1 cellular context compared by ENCODE assay signal in the genomic region with DNA sequence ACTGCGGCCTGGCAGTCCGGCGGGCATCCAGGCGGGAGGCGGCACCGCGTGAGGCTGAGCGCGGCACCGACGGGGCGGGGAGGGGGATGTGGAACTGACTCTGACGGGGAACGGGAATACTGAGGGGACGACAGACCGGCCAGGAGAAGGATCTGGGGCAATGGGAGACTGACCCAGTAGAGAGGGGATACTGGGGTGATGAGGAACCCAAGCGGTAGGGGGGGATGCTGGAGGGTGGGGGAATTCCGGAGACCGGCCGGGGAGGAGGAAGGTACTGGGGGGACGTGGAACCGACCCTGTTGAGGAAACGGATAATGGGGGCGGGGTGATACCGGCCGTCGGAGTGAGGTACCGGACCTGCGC.
TF ChIP-seq lines count a peak whose summit lies in the region.

No MANE protein-coding gene starts in this region.

TF ChIP-seq in K562, 482 proteins besides CTCF, POLR2A, EP300 and RAD21 (continued from another document):
- TF ChIP-seq AFF4 (CRISPR knock-in tag; IDR thresholded peaks at IDR 0.05) (no peak), NFYB (IDR thresholded peaks at IDR 0.05; ENCODE audit: extremely low read depth, insufficient read length) (no peak), ZNF695 (CRISPR knock-in tag; IDR thresholded peaks at IDR 0.05) (no peak), NEUROD1 (IDR thresholded peaks at IDR 0.05; ENCODE audit: borderline replicate concordance, low read depth, low read length, partially characterized antibody) (no peak), HEY1 (CRISPR knock-in tag; IDR thresholded peaks at IDR 0.05; ENCODE audit: borderline replicate concordance) (no peak), HSF4 (CRISPR knock-in tag; IDR thresholded peaks at IDR 0.05; ENCODE audit: borderline replicate concordance) (no peak), NFIC (IDR thresholded peaks at IDR 0.05) (0 out of 2 replicates have a peak, but pooled peaks have one; percentile 3)
